ENCODE assay signal across 19 cellular contexts in genomic region chr1:10457910-10458309, GRCh38. TPM values are rescaled to one million over a fixed set of nuclear protein-coding genes. Genes with fewer than 3 reads are reported as not detected.
DNase-seq lines count a peak whose midpoint lies in the region; ATAC-seq lines count a peak whose summit lies in the region.
"Had no signal": no experiment of that assay in that cellular context is flagged by ENCODE, and none has a peak within 500 bp of the region (broad histone marks: within the 10 kb centered on the region; RNA-seq: fewer than 3 reads in every experiment).

No MANE protein-coding gene starts in this region.

- H3K27me3 ChIP-seq in subcutaneous abdominal adipose tissue (ENCODE audit: control insufficient read depth in 5 of 5, insufficient read depth in 4 of 5, low read length in 5 of 5) = no peaks in the 10 kb centered on the region
- H3K27me3 ChIP-seq: ascending aorta, thyroid gland had no signal

- H3K9me3 ChIP-seq in subcutaneous abdominal adipose tissue (ENCODE audit: control insufficient read depth in 5 of 5, low read length in 5 of 5) = no peaks in the 10 kb centered on the region
- H3K9me3 ChIP-seq: ascending aorta, lower lobe of right lung, thyroid gland had no signal

- no peak overlapping the region for H3K4me3 Mint-ChIP-seq in activated CD4-positive, alpha-beta T cell treated with anti-CD3 and anti-CD28 coated beads, Interleukin-2, amount 10 ng/mL, durations not matched to agents 7 days and 5 days
- no peak overlapping the region for H3K4me3 Mint-ChIP-seq in activated CD4-positive, alpha-beta T cell treated with anti-CD3 and anti-CD28 coated beads, Interleukin-2, amount 10 ng/mL, durations not matched to agents 24 days and 14 days
- no peak overlapping the region for H3K4me3 Mint-ChIP-seq in activated T-helper 2 cell treated with anti-CD3 and anti-CD28 coated beads, Interferon-gamma antibody, Interleukin-2, Interleukin-4, amounts not matched to agents 10 μg/mL and 5 μg/mL and 100 μg/mL, durations not matched to agents 14 hours and 24 hours and 36 hours (ENCODE audit: low read depth)
- H3K4me3 Mint-ChIP-seq: CD4-positive, CD25-positive, alpha-beta regulatory T cell; HFFc6; nephron had no signal

- ATAC-seq in HG03460 (IDR thresholded peaks at IDR 0.05; ENCODE audit: unreplicated experiment) = no peak
- ATAC-seq: lower lobe of right lung had no signal

- intact Hi-C loops in activated CD4-positive, alpha-beta T cell treated with anti-CD3 and anti-CD28 coated beads, Interleukin-2, amount 10 ng/mL, durations not matched to agents 24 days and 14 days (cut with micrococcal nuclease) = no loop called here
- intact Hi-C loops in activated T-helper 2 cell treated with anti-CD3 and anti-CD28 coated beads, Interferon-gamma antibody, Interleukin-2, Interleukin-4, amounts not matched to agents 10 μg/mL and 5 μg/mL and 100 μg/mL, durations not matched to agents 14 hours and 24 hours and 36 hours (cut with micrococcal nuclease) = no loop called here

- H3K9ac ChIP-seq in subcutaneous abdominal adipose tissue (ENCODE audit: low read length in 5 of 5) = peak overlapping the region in 2 of 5 donors; percentile 39 to 60

- H3K4me3 ChIP-seq in subcutaneous abdominal adipose tissue (ENCODE audit: low read depth in 1 of 5, low read length in 5 of 5) = peak overlapping the region in 3 of 5 donors; percentile 14 to 44 (median 27)
- H3K4me3 ChIP-seq: ascending aorta, lower lobe of right lung, thyroid gland had no signal

- H3K27ac Mint-ChIP-seq in activated CD4-positive, alpha-beta T cell treated with anti-CD3 and anti-CD28 coated beads, Interleukin-2, amount 10 ng/mL, durations not matched to agents 7 days and 5 days = peak overlapping the region; percentile 62
- H3K27ac Mint-ChIP-seq in activated CD4-positive, alpha-beta T cell treated with anti-CD3 and anti-CD28 coated beads, Interleukin-2, amount 10 ng/mL, durations not matched to agents 24 days and 14 days = no peak overlapping the region
- H3K27ac Mint-ChIP-seq in activated T-helper 2 cell treated with anti-CD3 and anti-CD28 coated beads, Interferon-gamma antibody, Interleukin-2, Interleukin-4, amounts not matched to agents 10 μg/mL and 5 μg/mL and 100 μg/mL, durations not matched to agents 14 hours and 24 hours and 36 hours = no peak overlapping the region
- H3K27ac Mint-ChIP-seq: HFFc6, nephron had no signal

- H3K4me1 Mint-ChIP-seq in activated CD4-positive, alpha-beta T cell treated with anti-CD3 and anti-CD28 coated beads, Interleukin-2, amount 10 ng/mL, durations not matched to agents 7 days and 5 days = peaks cover 27% of the 10 kb centered on the region
- H3K4me1 Mint-ChIP-seq in activated CD4-positive, alpha-beta T cell treated with anti-CD3 and anti-CD28 coated beads, Interleukin-2, amount 10 ng/mL, durations not matched to agents 24 days and 14 days = peaks cover 12% of the 10 kb centered on the region
- peaks cover 4% of the 10 kb centered on the region for H3K4me1 Mint-ChIP-seq in activated T-helper 2 cell treated with anti-CD3 and anti-CD28 coated beads, Interferon-gamma antibody, Interleukin-2, Interleukin-4, amounts not matched to agents 10 μg/mL and 5 μg/mL and 100 μg/mL, durations not matched to agents 14 hours and 24 hours and 36 hours (ENCODE audit: low read depth)

- H3K36me3 ChIP-seq in subcutaneous abdominal adipose tissue (ENCODE audit: control insufficient read depth in 5 of 5, insufficient read depth in 5 of 5, low read length in 5 of 5) = peaks cover 5 to 20% (median 18%) of the 10 kb centered on the region in 5 donors

- peaks cover 0 to 17% (median 11%) of the 10 kb centered on the region in 5 donors for H3K4me1 ChIP-seq in subcutaneous abdominal adipose tissue (ENCODE audit: control insufficient read depth in 5 of 5, insufficient read depth in 5 of 5, low read length in 5 of 5)
- H3K4me1 ChIP-seq: ascending aorta, thyroid gland had no signal

- CTCF ChIA-PET in activated CD4-positive, alpha-beta T cell treated with anti-CD3 and anti-CD28 coated beads, Interleukin-2, amount 10 ng/mL, durations not matched to agents 7 days and 5 days (lab: Charles Lee) = interaction anchor here (0.9 to 1.5 kb wide), 3 partner anchors 24 to 36 kb away, joined by 3 to 4 read pairs (median 4); partner anchors contain the start of gene CENPS

- DNase-seq in activated CD4-positive, alpha-beta T cell treated with anti-CD3 and anti-CD28 coated beads, Interleukin-2, amount 10 ng/mL, durations not matched to agents 7 days and 5 days = no peak
- no peak for DNase-seq in activated CD4-positive, alpha-beta T cell treated with anti-CD3 and anti-CD28 coated beads, Interleukin-2, amount 10 ng/mL, durations not matched to agents 24 days and 14 days
- peak; percentile 70 for DNase-seq in dermis blood vessel endothelial cell
- no peak for DNase-seq in activated T-helper 2 cell treated with anti-CD3 and anti-CD28 coated beads, Interferon-gamma antibody, Interleukin-2, Interleukin-4, amounts not matched to agents 10 μg/mL and 5 μg/mL and 100 μg/mL, durations not matched to agents 14 hours and 24 hours and 36 hours (ENCODE audit: low spot score)
- DNase-seq: 8988T; activated CD4-positive, alpha-beta T cell treated with anti-CD3 and anti-CD28 coated beads, Interleukin-2, amount 50 U/mL, for 4 hours; HFFc6; KG1; lower lobe of right lung; NCI-H345; stimulated activated CD8-positive, alpha-beta memory T cell treated with anti-CD3 and anti-CD28 coated beads, Interleukin-4, amount 100 ng/mL, for 48 hours; thyroid gland had no signal

- no peaks in the 10 kb centered on the region for H3K27me3 Mint-ChIP-seq in activated CD4-positive, alpha-beta T cell treated with anti-CD3 and anti-CD28 coated beads, Interleukin-2, amount 10 ng/mL, durations not matched to agents 7 days and 5 days
- H3K27me3 Mint-ChIP-seq in activated CD4-positive, alpha-beta T cell treated with anti-CD3 and anti-CD28 coated beads, Interleukin-2, amount 10 ng/mL, durations not matched to agents 24 days and 14 days = no peaks in the 10 kb centered on the region
- H3K27me3 Mint-ChIP-seq in activated T-helper 2 cell treated with anti-CD3 and anti-CD28 coated beads, Interferon-gamma antibody, Interleukin-2, Interleukin-4, amounts not matched to agents 10 μg/mL and 5 μg/mL and 100 μg/mL, durations not matched to agents 14 hours and 24 hours and 36 hours (ENCODE audit: low read depth) = no peaks in the 10 kb centered on the region
- H3K27me3 Mint-ChIP-seq: CD4-positive, CD25-positive, alpha-beta regulatory T cell had no signal

- H3K9me3 Mint-ChIP-seq in activated CD4-positive, alpha-beta T cell treated with anti-CD3 and anti-CD28 coated beads, Interleukin-2, amount 10 ng/mL, durations not matched to agents 7 days and 5 days = no peaks in the 10 kb centered on the region
- no peaks in the 10 kb centered on the region for H3K9me3 Mint-ChIP-seq in activated CD4-positive, alpha-beta T cell treated with anti-CD3 and anti-CD28 coated beads, Interleukin-2, amount 10 ng/mL, durations not matched to agents 24 days and 14 days
- no peaks in the 10 kb centered on the region for H3K9me3 Mint-ChIP-seq in activated T-helper 2 cell treated with anti-CD3 and anti-CD28 coated beads, Interferon-gamma antibody, Interleukin-2, Interleukin-4, amounts not matched to agents 10 μg/mL and 5 μg/mL and 100 μg/mL, durations not matched to agents 14 hours and 24 hours and 36 hours
- H3K9me3 Mint-ChIP-seq: CD4-positive, CD25-positive, alpha-beta regulatory T cell; HFFc6; nephron had no signal

- no peak overlapping the region for H3K27ac ChIP-seq in subcutaneous abdominal adipose tissue (ENCODE audit: low read depth, low read length)
- H3K27ac ChIP-seq: ascending aorta, lower lobe of right lung, thyroid gland had no signal

- peaks cover 23% of the 10 kb centered on the region for H3K36me3 Mint-ChIP-seq in activated CD4-positive, alpha-beta T cell treated with anti-CD3 and anti-CD28 coated beads, Interleukin-2, amount 10 ng/mL, durations not matched to agents 7 days and 5 days (ENCODE audit: low read depth)
- H3K36me3 Mint-ChIP-seq in activated CD4-positive, alpha-beta T cell treated with anti-CD3 and anti-CD28 coated beads, Interleukin-2, amount 10 ng/mL, durations not matched to agents 24 days and 14 days (ENCODE audit: low read depth) = peaks cover 36% of the 10 kb centered on the region
- peaks cover 33% of the 10 kb centered on the region for H3K36me3 Mint-ChIP-seq in activated T-helper 2 cell treated with anti-CD3 and anti-CD28 coated beads, Interferon-gamma antibody, Interleukin-2, Interleukin-4, amounts not matched to agents 10 μg/mL and 5 μg/mL and 100 μg/mL, durations not matched to agents 14 hours and 24 hours and 36 hours (ENCODE audit: low read depth)

- POLR2A ChIA-PET in activated CD4-positive, alpha-beta T cell treated with anti-CD3 and anti-CD28 coated beads, Interleukin-2, amount 10 ng/mL, durations not matched to agents 7 days and 5 days (lab: Charles Lee) = no interaction called here

RNA-seq across cellular contexts. Expression of gene CORT, which starts 8.1 kb away (rescaled TPM):
- under 1 TPM in 1 of 2 experiments, not detected in 1; 0.30 TPM for total RNA-seq in activated CD4-positive, alpha-beta T cell treated with anti-CD3 and anti-CD28 coated beads, Interleukin-2, amount 10 ng/mL, durations not matched to agents 7 days and 5 days
- total RNA-seq in activated CD4-positive, alpha-beta T cell treated with anti-CD3 and anti-CD28 coated beads, Interleukin-2, amount 10 ng/mL, durations not matched to agents 24 days and 14 days = 0.40 and 0.52 TPM in 2 replicates
- total RNA-seq in dermis blood vessel endothelial cell = 0.34 and 0.37 TPM in 2 replicates
- total RNA-seq in activated T-helper 2 cell treated with anti-CD3 and anti-CD28 coated beads, Interferon-gamma antibody, Interleukin-2, Interleukin-4, amounts not matched to agents 10 μg/mL and 5 μg/mL and 100 μg/mL, durations not matched to agents 14 hours and 24 hours and 36 hours = 0.18 and 0.34 TPM in 2 replicates
- total RNA-seq: ascending aorta; CD4-positive, CD25-positive, alpha-beta regulatory T cell; lower lobe of right lung; renal cortical epithelial cell; SK-MEL-5 had no signal

RNA-seq across cellular contexts. Expression of gene DFFA, which starts 14.4 kb away (rescaled TPM):
- 10 to 100 TPM; 28.1 to 28.6 TPM for total RNA-seq in activated CD4-positive, alpha-beta T cell treated with anti-CD3 and anti-CD28 coated beads, Interleukin-2, amount 10 ng/mL, durations not matched to agents 7 days and 5 days
- 57.4 and 58.2 TPM in 2 replicates for total RNA-seq in activated CD4-positive, alpha-beta T cell treated with anti-CD3 and anti-CD28 coated beads, Interleukin-2, amount 10 ng/mL, durations not matched to agents 24 days and 14 days
- total RNA-seq in dermis blood vessel endothelial cell = 56.2 and 74.5 TPM in 2 replicates
- 52.9 and 53.8 TPM in 2 replicates for total RNA-seq in activated T-helper 2 cell treated with anti-CD3 and anti-CD28 coated beads, Interferon-gamma antibody, Interleukin-2, Interleukin-4, amounts not matched to agents 10 μg/mL and 5 μg/mL and 100 μg/mL, durations not matched to agents 14 hours and 24 hours and 36 hours

RNA-seq across cellular contexts. Expression of gene PEX14, which starts 16.8 kb away (rescaled TPM):
- 10 to 100 TPM; 23.4 to 24.4 TPM for total RNA-seq in activated CD4-positive, alpha-beta T cell treated with anti-CD3 and anti-CD28 coated beads, Interleukin-2, amount 10 ng/mL, durations not matched to agents 7 days and 5 days
- total RNA-seq in activated CD4-positive, alpha-beta T cell treated with anti-CD3 and anti-CD28 coated beads, Interleukin-2, amount 10 ng/mL, durations not matched to agents 24 days and 14 days = 20.7 and 21.6 TPM in 2 replicates
- total RNA-seq in dermis blood vessel endothelial cell = 9.9 and 21.7 TPM in 2 replicates
- total RNA-seq in activated T-helper 2 cell treated with anti-CD3 and anti-CD28 coated beads, Interferon-gamma antibody, Interleukin-2, Interleukin-4, amounts not matched to agents 10 μg/mL and 5 μg/mL and 100 μg/mL, durations not matched to agents 14 hours and 24 hours and 36 hours = 23.1 and 25.1 TPM in 2 replicates

RNA-seq across cellular contexts. Expression of gene CENPS, which starts 27.7 kb away (rescaled TPM):
- total RNA-seq in activated CD4-positive, alpha-beta T cell treated with anti-CD3 and anti-CD28 coated beads, Interleukin-2, amount 10 ng/mL, durations not matched to agents 7 days and 5 days = 10 to 100 TPM; 16.1 to 20.7 TPM
- total RNA-seq in activated CD4-positive, alpha-beta T cell treated with anti-CD3 and anti-CD28 coated beads, Interleukin-2, amount 10 ng/mL, durations not matched to agents 24 days and 14 days = 18.8 and 25.1 TPM in 2 replicates
- total RNA-seq in dermis blood vessel endothelial cell = 7.8 and 11.4 TPM in 2 replicates
- total RNA-seq in activated T-helper 2 cell treated with anti-CD3 and anti-CD28 coated beads, Interferon-gamma antibody, Interleukin-2, Interleukin-4, amounts not matched to agents 10 μg/mL and 5 μg/mL and 100 μg/mL, durations not matched to agents 14 hours and 24 hours and 36 hours = 16.8 and 17.8 TPM in 2 replicates
- total RNA-seq: ascending aorta had no signal

RNA-seq across cellular contexts. Expression of gene PGD, which starts 59.0 kb away (rescaled TPM):
- total RNA-seq in activated CD4-positive, alpha-beta T cell treated with anti-CD3 and anti-CD28 coated beads, Interleukin-2, amount 10 ng/mL, durations not matched to agents 7 days and 5 days = 10 to 100 TPM; 65.0 to 68.7 TPM
- 142 and 144 TPM in 2 replicates for total RNA-seq in activated CD4-positive, alpha-beta T cell treated with anti-CD3 and anti-CD28 coated beads, Interleukin-2, amount 10 ng/mL, durations not matched to agents 24 days and 14 days
- 59.4 and 130 TPM in 2 replicates for total RNA-seq in dermis blood vessel endothelial cell
- total RNA-seq in activated T-helper 2 cell treated with anti-CD3 and anti-CD28 coated beads, Interferon-gamma antibody, Interleukin-2, Interleukin-4, amounts not matched to agents 10 μg/mL and 5 μg/mL and 100 μg/mL, durations not matched to agents 14 hours and 24 hours and 36 hours = 150 and 152 TPM in 2 replicates
